In the genomic region with DNA sequence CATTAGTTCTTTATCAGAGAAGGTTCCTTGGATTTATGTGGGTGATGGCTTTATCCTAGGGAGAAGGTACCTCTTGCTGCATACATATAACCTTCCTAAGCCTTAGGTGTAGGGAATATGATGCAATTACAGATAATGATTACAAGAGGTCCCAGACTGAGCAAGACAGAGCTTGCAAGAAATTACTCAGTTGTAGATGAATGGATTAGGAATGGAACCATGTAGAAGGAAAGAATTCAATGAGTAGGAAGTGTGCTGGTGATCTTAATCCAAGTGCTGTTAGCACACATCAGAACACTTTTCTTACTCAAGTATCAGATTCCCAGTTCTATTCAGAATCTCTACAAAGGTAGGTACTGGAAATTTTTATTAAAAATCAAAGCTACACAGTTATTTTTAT, we compare ENCODE assay signal across 39 cellular contexts. TPM values are rescaled to one million over a fixed set of nuclear protein-coding genes. Genes with fewer than 3 reads are reported as not detected.
"Had no signal": no experiment of that assay in that cellular context is flagged by ENCODE, and none has a peak within 500 bp of the region (broad histone marks: within the 10 kb centered on the region; RNA-seq: fewer than 3 reads in every experiment).

No MANE protein-coding gene starts in this region.

- DNase-seq: activated B cell treated with CpG ODN at 0.5 μM for 24 hours; activated CD4-positive, alpha-beta memory T cell treated with anti-CD3 and anti-CD28 coated beads, Interleukin-2, amount 10 ng/mL, durations not matched to agents 7 days and 5 days; activated CD4-positive, alpha-beta T cell treated with anti-CD3 and anti-CD28 coated beads for 48 hours; activated CD4-positive, CD25-positive, alpha-beta regulatory T cell treated with anti-CD3 and anti-CD28 coated beads, Interleukin-2, amount 50 U/mL, for 72 hours; activated CD8-positive, alpha-beta memory T cell treated with anti-CD3 and anti-CD28 coated beads for 24 hours; activated CD8-positive, alpha-beta memory T cell treated with anti-CD3 and anti-CD28 coated beads, Interleukin-2, amount 10 ng/mL, durations not matched to agents 7 days and 5 days; activated CD8-positive, alpha-beta memory T cell treated with anti-CD3 and anti-CD28 coated beads, Interleukin-2, amount 50 U/mL, for 48 hours; activated effector memory CD4-positive, alpha-beta T cell treated with anti-CD3 and anti-CD28 coated beads, Interleukin-2, amount 50 U/mL, for 16 hours; activated naive CD4-positive, alpha-beta T cell; activated naive CD8-positive, alpha-beta T cell treated with anti-CD3 and anti-CD28 coated beads, Interleukin-2, amount 10 ng/mL, durations not matched to agents 7 days and 5 days; activated T-cell treated with anti-CD3 and anti-CD28 coated beads, Interleukin-2, amount 50 U/mL, for 48 hours; amygdala; caudate nucleus; cerebellar nuclear complex; Karpas-422; KBM-7; MG63; NCI-H1048; NCI-H1105 treated with DMSO at 0.1 percent for 48 hours; NCI-H1436; NCI-H1694; NCI-H1930; NCI-H2081 treated with DMSO at 0.1 percent for 48 hours; NCI-H2171; NCI-H510A; NCI-H526; NCI-H748 treated with DMSO at 0.1 percent for 48 hours; NK-92 treated with Interleukin-12 subunit alpha and Interleukin-12 subunit beta, amount 100 ng/mL, for 24 hours; PC-3; Peyer's patch; Right ventricle myocardium superior; RPMI8226; SW 1271; T-helper 1 cell; T-helper 2 cell; T-helper 9 cell had no signal

- H3K4me3 ChIP-seq: ascending aorta, MG63, Peyer's patch had no signal

- H3K9me3 ChIP-seq: ascending aorta, MG63, Peyer's patch had no signal

- H3K4me3 Mint-ChIP-seq: activated B cell treated with CpG ODN at 0.5 μM for 24 hours; activated CD4-positive, alpha-beta memory T cell treated with anti-CD3 and anti-CD28 coated beads, Interleukin-2, amount 10 ng/mL, durations not matched to agents 7 days and 5 days; activated CD8-positive, alpha-beta memory T cell treated with anti-CD3 and anti-CD28 coated beads, Interleukin-2, amount 10 ng/mL, durations not matched to agents 7 days and 5 days; activated naive CD4-positive, alpha-beta T cell treated with anti-CD3 and anti-CD28 coated beads, Interleukin-2, amount 50 U/mL, for 24 hours; activated naive CD8-positive, alpha-beta T cell treated with anti-CD3 and anti-CD28 coated beads, Interleukin-2, amount 10 ng/mL, durations not matched to agents 7 days and 5 days had no signal

- H3K4me1 ChIP-seq: ascending aorta, Peyer's patch had no signal

- H3K36me3 Mint-ChIP-seq: activated CD8-positive, alpha-beta memory T cell treated with anti-CD3 and anti-CD28 coated beads, Interleukin-2, amount 10 ng/mL, durations not matched to agents 7 days and 5 days; activated naive CD4-positive, alpha-beta T cell treated with anti-CD3 and anti-CD28 coated beads, Interleukin-2, amount 50 U/mL, for 24 hours; activated naive CD8-positive, alpha-beta T cell treated with anti-CD3 and anti-CD28 coated beads, Interleukin-2, amount 10 ng/mL, durations not matched to agents 7 days and 5 days had no signal

- H3K27ac Mint-ChIP-seq: activated B cell treated with CpG ODN at 0.5 μM for 24 hours; activated CD4-positive, alpha-beta memory T cell treated with anti-CD3 and anti-CD28 coated beads, Interleukin-2, amount 10 ng/mL, durations not matched to agents 7 days and 5 days; activated CD8-positive, alpha-beta memory T cell treated with anti-CD3 and anti-CD28 coated beads, Interleukin-2, amount 10 ng/mL, durations not matched to agents 7 days and 5 days; activated naive CD4-positive, alpha-beta T cell treated with anti-CD3 and anti-CD28 coated beads, Interleukin-2, amount 50 U/mL, for 24 hours; activated naive CD8-positive, alpha-beta T cell treated with anti-CD3 and anti-CD28 coated beads, Interleukin-2, amount 10 ng/mL, durations not matched to agents 7 days and 5 days had no signal

- H3K27me3 Mint-ChIP-seq: activated CD4-positive, alpha-beta memory T cell treated with anti-CD3 and anti-CD28 coated beads, Interleukin-2, amount 10 ng/mL, durations not matched to agents 7 days and 5 days; activated CD8-positive, alpha-beta memory T cell treated with anti-CD3 and anti-CD28 coated beads, Interleukin-2, amount 10 ng/mL, durations not matched to agents 7 days and 5 days; activated naive CD8-positive, alpha-beta T cell treated with anti-CD3 and anti-CD28 coated beads, Interleukin-2, amount 10 ng/mL, durations not matched to agents 7 days and 5 days had no signal

- H3K27me3 ChIP-seq: ascending aorta, MG63, Peyer's patch had no signal

- H3K4me1 Mint-ChIP-seq: activated B cell treated with CpG ODN at 0.5 μM for 24 hours; activated CD4-positive, alpha-beta memory T cell treated with anti-CD3 and anti-CD28 coated beads, Interleukin-2, amount 10 ng/mL, durations not matched to agents 7 days and 5 days; activated CD8-positive, alpha-beta memory T cell treated with anti-CD3 and anti-CD28 coated beads, Interleukin-2, amount 10 ng/mL, durations not matched to agents 7 days and 5 days; activated naive CD4-positive, alpha-beta T cell treated with anti-CD3 and anti-CD28 coated beads, Interleukin-2, amount 50 U/mL, for 24 hours; activated naive CD8-positive, alpha-beta T cell treated with anti-CD3 and anti-CD28 coated beads, Interleukin-2, amount 10 ng/mL, durations not matched to agents 7 days and 5 days had no signal

- H3K36me3 ChIP-seq: ascending aorta, MG63, Peyer's patch had no signal

- H3K27ac ChIP-seq: ascending aorta, Peyer's patch, VCaP had no signal

RNA-seq across cellular contexts. Expression of a gene that starts 2.5 kb away (rescaled TPM):
- total RNA-seq: activated B cell treated with CpG ODN at 0.5 μM for 24 hours; activated CD4-positive, alpha-beta memory T cell treated with anti-CD3 and anti-CD28 coated beads, Interleukin-2, amount 10 ng/mL, durations not matched to agents 7 days and 5 days; activated CD8-positive, alpha-beta memory T cell treated with anti-CD3 and anti-CD28 coated beads, Interleukin-2, amount 10 ng/mL, durations not matched to agents 7 days and 5 days; activated naive CD8-positive, alpha-beta T cell treated with anti-CD3 and anti-CD28 coated beads, Interleukin-2, amount 10 ng/mL, durations not matched to agents 7 days and 5 days; ascending aorta; PC-3; Peyer's patch; Right ventricle myocardium superior had no signal

RNA-seq across cellular contexts. Expression of a gene that starts 20.4 kb away (rescaled TPM):
- total RNA-seq: activated B cell treated with CpG ODN at 0.5 μM for 24 hours; activated CD4-positive, alpha-beta memory T cell treated with anti-CD3 and anti-CD28 coated beads, Interleukin-2, amount 10 ng/mL, durations not matched to agents 7 days and 5 days; activated CD8-positive, alpha-beta memory T cell treated with anti-CD3 and anti-CD28 coated beads, Interleukin-2, amount 10 ng/mL, durations not matched to agents 7 days and 5 days; activated naive CD8-positive, alpha-beta T cell treated with anti-CD3 and anti-CD28 coated beads, Interleukin-2, amount 10 ng/mL, durations not matched to agents 7 days and 5 days; ascending aorta; PC-3; Peyer's patch; Right ventricle myocardium superior had no signal

RNA-seq across cellular contexts. Expression of a gene that starts 30.1 kb away (rescaled TPM):
- total RNA-seq: activated B cell treated with CpG ODN at 0.5 μM for 24 hours; activated CD4-positive, alpha-beta memory T cell treated with anti-CD3 and anti-CD28 coated beads, Interleukin-2, amount 10 ng/mL, durations not matched to agents 7 days and 5 days; activated CD8-positive, alpha-beta memory T cell treated with anti-CD3 and anti-CD28 coated beads, Interleukin-2, amount 10 ng/mL, durations not matched to agents 7 days and 5 days; activated naive CD8-positive, alpha-beta T cell treated with anti-CD3 and anti-CD28 coated beads, Interleukin-2, amount 10 ng/mL, durations not matched to agents 7 days and 5 days; ascending aorta; PC-3; Peyer's patch; Right ventricle myocardium superior had no signal
